In genomic region chr1:35561297-35561971, GRCh38 we compare ENCODE assay signal across 1 cellular context.
A peak's percentile ranks its signal among the peaks of the same experiment; 100 is the strongest.
TF ChIP-seq lines count a peak whose summit lies in the region.

No MANE protein-coding gene starts in this region.

TF ChIP-seq in GM12878, 131 proteins besides CTCF, POLR2A, EP300 and RAD21:
- TF ChIP-seq HDGF (IDR thresholded peaks at IDR 0.05), result 0 out of 2 replicates have a peak, but pooled peaks have one; percentile 47
- TF ChIP-seq MAX (IDR thresholded peaks at IDR 0.05; ENCODE audit: low read depth, low read length), result no peak
- no peak for TF ChIP-seq ZNF24 (IDR thresholded peaks at IDR 0.05)
- TF ChIP-seq CUX1 (IDR thresholded peaks at IDR 0.05; ENCODE audit: insufficient replicate concordance, low read depth, low read length), result no peak
- no peak for TF ChIP-seq SP1 (IDR thresholded peaks at IDR 0.05; ENCODE audit: low read depth, low read length)
- TF ChIP-seq CHD4 (IDR thresholded peaks at IDR 0.05), result no peak
